Comparison of ENCODE assay signal across 1 cellular context in genomic region chr2:74148457-74149248, GRCh38.
TF ChIP-seq lines count a peak whose summit lies in the region.

No MANE protein-coding gene starts in this region.

TF ChIP-seq in H1, 55 proteins besides CTCF, POLR2A, EP300 and RAD21:
- TF ChIP-seq TAF1 (IDR thresholded peaks at IDR 0.05; ENCODE audit: low read depth, low read length), result peak; percentile 15; the same call in 1 of the 2 replicates
- TF ChIP-seq MAX (IDR thresholded peaks at IDR 0.05), result peak; percentile 36; the same call in 1 of the 2 replicates
- TF ChIP-seq CTBP2 (IDR thresholded peaks at IDR 0.05; ENCODE audit: borderline replicate concordance, insufficient read depth, insufficient read length, low read length), result no peak
TF ChIP-seq in H1: peak in this region for 2.
